23 cellular contexts compared by ENCODE assay signal in genomic region chr14:73153272-73153671, GRCh38. TPM values are rescaled to one million over a fixed set of nuclear protein-coding genes. Genes with fewer than 3 reads are reported as not detected.
DNase-seq lines count a peak whose midpoint lies in the region; ATAC-seq, FAIRE-seq and TF ChIP-seq lines count a peak whose summit lies in the region.
"Had no signal": no experiment of that assay in that cellular context is flagged by ENCODE, and none has a peak within 500 bp of the region (broad histone marks: within the 10 kb centered on the region; RNA-seq: fewer than 3 reads in every experiment).

No MANE protein-coding gene starts in this region.

- CTCF ChIA-PET in AG04449 (lab: Yijun Ruan, JAX) = interaction anchor here (1.0 to 1.2 kb wide), 3 partner anchors 20 to 319 kb away, joined by 3 to 4 read pairs (median 3); no protein-coding TSS in a partner anchor

- H3K4me2 ChIP-seq in hepatocyte = no peak overlapping the region
- H3K4me2 ChIP-seq: GM23338 had no signal

- FAIRE-seq in small intestine (lab: Jason Lieb, UNC) = no peak
- FAIRE-seq: A204.1, GM19239 had no signal

- peaks cover 51% of the 10 kb centered on the region for H3K79me2 ChIP-seq in hepatocyte

- no peak overlapping the region for H2AFZ ChIP-seq in hepatocyte
- H2AFZ ChIP-seq: GM23338 had no signal

- H3K4me3 ChIP-seq in AG04449 (ENCODE audit: low read depth, low read length) = no peak overlapping the region
- H3K4me3 ChIP-seq in brain microvascular endothelial cell (ENCODE audit: low read depth, low read length) = no peak overlapping the region
- H3K4me3 ChIP-seq in left lung = no peak overlapping the region
- H3K4me3 ChIP-seq in hepatocyte = no peak overlapping the region
- no peak overlapping the region for H3K4me3 ChIP-seq in small intestine (ENCODE audit: low read depth in 1 of 2, low read length in 2 of 2)
- no peak overlapping the region for H3K4me3 ChIP-seq in tibial artery
- H3K4me3 ChIP-seq: body of pancreas, colonic mucosa, GM23338, psoas muscle, skin epidermis had no signal

- peak; percentile 52 for ATAC-seq in left lung
- ATAC-seq: activated T-helper 17 cell treated with anti-CD3 and anti-CD28 coated beads, Interleukin-2, amount 50 U/mL, for 72 hours; body of pancreas; effector memory CD8-positive, alpha-beta T cell; GM23338; psoas muscle had no signal

- POLR2A ChIA-PET in AG04449 (lab: Yijun Ruan, JAX) = interaction anchor here (0.7 kb wide), 1 partner anchor 114 kb away, joined by 3 read pairs; no protein-coding TSS in a partner anchor

- peaks cover 11% of the 10 kb centered on the region for H3K36me3 ChIP-seq in brain microvascular endothelial cell (replicated peaks)
- peaks cover 2 to 98% of the 10 kb centered on the region in 2 donors for H3K36me3 ChIP-seq in left lung
- H3K36me3 ChIP-seq in hepatocyte (replicated peaks; ENCODE audit: insufficient read depth, low read depth) = no peaks in the 10 kb centered on the region
- H3K36me3 ChIP-seq in small intestine (ENCODE audit: control insufficient read depth in 2 of 2, insufficient read depth in 2 of 2, low read length in 2 of 2) = peaks cover 7 to 13% of the 10 kb centered on the region in 2 donors
- peaks cover 39 to 77% (median 40%) of the 10 kb centered on the region in 3 donors for H3K36me3 ChIP-seq in tibial artery

- in situ Hi-C loops in brain microvascular endothelial cell (cut with HindIII; ENCODE audit: low pct_ligation_motif_present, low sequenced_read_pairs) = no loop called here

- H3K9me3 ChIP-seq in left lung (no peaks in the 10 kb centered on the region), hepatocyte (ENCODE audit: low read depth) (no peaks in the 10 kb centered on the region), small intestine (ENCODE audit: control insufficient read depth, low read depth) (no peaks in the 10 kb centered on the region), tibial artery (no peaks in the 10 kb centered on the region)
- H3K9me3 ChIP-seq: body of pancreas, colonic mucosa, psoas muscle had no signal

- no peaks in the 10 kb centered on the region for H3K9me2 ChIP-seq in hepatocyte (replicated peaks; ENCODE audit: insufficient read depth)

- TF ChIP-seq CTCF in AG04449 (IDR thresholded peaks at IDR 0.05; ENCODE audit: insufficient read depth, low read length, missing control alignments) = no peak
- no peak for TF ChIP-seq CTCF in brain microvascular endothelial cell (IDR thresholded peaks at IDR 0.05; ENCODE audit: low read depth, low read length, missing control alignments)
- no peak for TF ChIP-seq CTCF in left lung (IDR thresholded peaks at IDR 0.05)
- no peak for TF ChIP-seq CTCF in hepatocyte (IDR thresholded peaks at IDR 0.05; ENCODE audit: poor library complexity)
- TF ChIP-seq CTCF in tibial artery (IDR thresholded peaks at IDR 0.05) = no peak

- no peaks in the 10 kb centered on the region for H4K20me1 ChIP-seq in hepatocyte (ENCODE audit: insufficient read depth, poor library complexity, severe bottlenecking)

- DNase-seq in AG04449 (ENCODE audit: low read depth, low spot score) (peak; percentile 69), GM04503 (ENCODE audit: low read depth) (peak; percentile 69), brain microvascular endothelial cell (peak; percentile 63), left lung (no peak), hepatocyte (ENCODE audit: low spot score) (no peak), small intestine (no peak), DMS 273 (lab: John Stamatoyannopoulos, UW; ENCODE audit: unreplicated experiment) (no peak), tibial artery (no peak)
- DNase-seq: activated CD4-positive, alpha-beta T cell treated with anti-CD3 and anti-CD28 coated beads, Interleukin-2, amount 50 U/mL, for 4 hours; body of pancreas; Calu3; colonic mucosa; effector memory CD8-positive, alpha-beta T cell; NCI-H2081 treated with DMSO at 0.1 percent for 48 hours; NCI-H446; psoas muscle; stimulated activated CD4-positive, alpha-beta T cell treated with anti-CD3 and anti-CD28 coated beads, Interleukin-1b, Interleukin-23, amount 100 ng/mL, for 48 hours had no signal

- H3K4me1 ChIP-seq in left lung (no peaks in the 10 kb centered on the region), hepatocyte (ENCODE audit: insufficient read depth) (peaks cover 3% of the 10 kb centered on the region), small intestine (ENCODE audit: control insufficient read depth in 2 of 2, insufficient read depth in 1 of 2, low read depth in 1 of 2, low read length in 1 of 2) (peaks cover 0 to 2% of the 10 kb centered on the region in 2 donors), tibial artery (peaks cover 0 to 14% (median 0%) of the 10 kb centered on the region in 4 donors)
- H3K4me1 ChIP-seq: body of pancreas, colonic mucosa, psoas muscle had no signal

- H3K27me3 ChIP-seq in brain microvascular endothelial cell (replicated peaks) = no peaks in the 10 kb centered on the region
- no peaks in the 10 kb centered on the region for H3K27me3 ChIP-seq in left lung
- H3K27me3 ChIP-seq in hepatocyte = no peaks in the 10 kb centered on the region
- no peaks in the 10 kb centered on the region for H3K27me3 ChIP-seq in small intestine (ENCODE audit: control insufficient read depth in 2 of 2, insufficient read depth in 2 of 2, low read length in 2 of 2)
- H3K27me3 ChIP-seq in tibial artery = no peaks in the 10 kb centered on the region
- H3K27me3 ChIP-seq: body of pancreas, colonic mucosa had no signal

- intact Hi-C loops in left lung (cut with DNase I) (no loop called here), tibial artery (cut with DNase I; ENCODE audit: low total_unique reads) (no loop called here)

- H3K27ac ChIP-seq in brain microvascular endothelial cell = no peak overlapping the region
- no peak overlapping the region for H3K27ac ChIP-seq in left lung
- no peak overlapping the region for H3K27ac ChIP-seq in hepatocyte
- H3K27ac ChIP-seq in small intestine (ENCODE audit: low read depth in 1 of 2, low read length in 1 of 2) = no peak overlapping the region
- no peak overlapping the region for H3K27ac ChIP-seq in tibial artery
- H3K27ac ChIP-seq: body of pancreas, C4-2B, colonic mucosa, psoas muscle had no signal

RNA-seq across cellular contexts. Expression of gene PSEN1, which starts 17.0 kb away (rescaled TPM):
- 10 to 100 TPM; 67.5 to 67.8 TPM for total RNA-seq in left lung
- 71.6 and 88.2 TPM in 2 replicates for total RNA-seq in hepatocyte
- 61.7 and 65.6 TPM in 2 replicates for polyA plus RNA-seq in hepatocyte
- 10 to 100 TPM; 24.4 to 38.5 (median 32.4) TPM for polyA plus RNA-seq in small intestine

Comparison
In these comparisons a context has a peak if more than half of its experiments do, and no peak if none do; other contexts are left out.
1. DNase-seq: peak in AG04449 (single experiment), GM04503 (single experiment) and brain microvascular endothelial cell (single experiment); none in left lung (0 of 2), hepatocyte (single experiment), small intestine (single experiment), DMS 273 (single experiment) and tibial artery (0 of 2).